ENCODE assay signal across 18 cellular contexts in the genomic region with DNA sequence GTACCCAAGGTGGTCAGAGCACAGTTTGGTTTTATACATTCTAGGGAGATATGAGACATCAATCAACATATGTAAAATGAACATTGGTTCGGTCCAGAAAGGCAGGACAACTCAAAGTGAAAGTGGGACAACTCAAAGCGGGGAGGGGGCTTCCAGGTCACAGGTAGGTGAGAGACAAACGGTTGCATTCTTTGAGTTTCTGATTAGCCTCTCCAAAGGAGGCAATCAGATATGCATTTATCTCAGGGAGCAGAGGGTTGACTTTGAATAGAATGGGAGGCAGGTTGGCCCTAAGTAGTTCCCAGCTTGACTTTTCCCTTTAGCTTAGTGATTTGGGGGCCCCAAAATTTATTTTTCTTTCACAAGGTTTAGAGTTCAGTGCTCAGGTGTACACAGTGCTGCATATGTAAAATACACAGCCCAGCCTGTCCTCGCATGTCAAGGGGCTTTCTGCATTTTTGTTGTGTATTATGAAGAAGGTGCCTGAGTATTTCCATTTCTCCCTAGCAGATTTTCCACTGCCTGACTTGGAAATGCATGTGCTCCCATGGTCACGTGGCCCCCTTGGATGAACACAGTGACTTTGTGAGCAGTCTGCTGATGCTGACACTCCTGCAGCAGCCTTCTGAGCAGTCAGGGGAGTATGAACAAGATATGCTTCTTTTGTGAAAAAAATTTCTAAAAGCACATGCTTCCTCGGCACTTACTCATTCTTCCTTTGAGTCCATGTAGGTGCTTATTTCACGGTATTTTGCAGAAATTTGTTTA.
DNase-seq lines count a peak whose midpoint lies in the region; FAIRE-seq and TF ChIP-seq lines count a peak whose summit lies in the region.
"Had no signal": no experiment of that assay in that cellular context is flagged by ENCODE, and none has a peak within 500 bp of the region (broad histone marks: within the 10 kb centered on the region; RNA-seq: fewer than 3 reads in every experiment).

No MANE protein-coding gene starts in this region.

- no peak overlapping the region for H3K27ac Mint-ChIP-seq in activated CD4-positive, alpha-beta T cell treated with anti-CD3 and anti-CD28 coated beads, Interleukin-2, amount 10 ng/mL, durations not matched to agents 24 days and 14 days
- H3K27ac Mint-ChIP-seq: activated CD8-positive, alpha-beta T cell treated with anti-CD3 and anti-CD28 coated beads for 36 hours; effector memory CD8-positive, alpha-beta T cell; IgD-negative memory B cell; nephron progenitor cell had no signal

- no peak for FAIRE-seq in GM19239 (lab: Jason Lieb, UNC)

- TF ChIP-seq CTCF in retinal pigment epithelial cell (conservative IDR thresholded peaks at IDR 0.05; ENCODE audit: low read depth, low read length) = no peak

- H3K4me3 Mint-ChIP-seq in activated CD4-positive, alpha-beta T cell treated with anti-CD3 and anti-CD28 coated beads, Interleukin-2, amount 10 ng/mL, durations not matched to agents 24 days and 14 days = no peak overlapping the region
- H3K4me3 Mint-ChIP-seq: activated CD8-positive, alpha-beta T cell treated with anti-CD3 and anti-CD28 coated beads for 36 hours; effector memory CD8-positive, alpha-beta T cell; IgD-negative memory B cell; nephron progenitor cell had no signal

- intact Hi-C loops in activated CD4-positive, alpha-beta T cell treated with anti-CD3 and anti-CD28 coated beads, Interleukin-2, amount 10 ng/mL, durations not matched to agents 24 days and 14 days (cut with micrococcal nuclease) = loop anchor here (10.0 kb wide), 1 partner anchor 165 kb away; no protein-coding TSS in a partner anchor

- H3K36me3 Mint-ChIP-seq in activated CD4-positive, alpha-beta T cell treated with anti-CD3 and anti-CD28 coated beads, Interleukin-2, amount 10 ng/mL, durations not matched to agents 24 days and 14 days (ENCODE audit: low read depth) = no peaks in the 10 kb centered on the region

- no peak overlapping the region for H3K4me3 ChIP-seq in retinal pigment epithelial cell (ENCODE audit: low read length)
- H3K4me3 ChIP-seq: HAP-1, SJCRH30, smooth muscle cell had no signal

- no peaks in the 10 kb centered on the region for H3K4me1 Mint-ChIP-seq in activated CD4-positive, alpha-beta T cell treated with anti-CD3 and anti-CD28 coated beads, Interleukin-2, amount 10 ng/mL, durations not matched to agents 24 days and 14 days

- no peaks in the 10 kb centered on the region for H3K9me3 Mint-ChIP-seq in activated CD4-positive, alpha-beta T cell treated with anti-CD3 and anti-CD28 coated beads, Interleukin-2, amount 10 ng/mL, durations not matched to agents 24 days and 14 days
- H3K9me3 Mint-ChIP-seq: activated CD8-positive, alpha-beta T cell treated with anti-CD3 and anti-CD28 coated beads for 36 hours; effector memory CD8-positive, alpha-beta T cell; nephron progenitor cell had no signal

- peak; percentile 78 for DNase-seq in G401 (ENCODE audit: low spot score)
- peak in 40 of 51 donors; percentile 6 to 87 (median 58) for DNase-seq in hypothalamus (lab: John Stamatoyannopoulos, UW)
- peak; percentile 51 for DNase-seq in retinal pigment epithelial cell (ENCODE audit: low read depth)
- no peak for DNase-seq in NOMO-1 treated with dmso at 0.1 percent for 144 hours (lab: John Stamatoyannopoulos, UW; ENCODE audit: unreplicated experiment)
- no peak for DNase-seq in activated CD4-positive, alpha-beta T cell treated with anti-CD3 and anti-CD28 coated beads, Interleukin-2, amount 10 ng/mL, durations not matched to agents 24 days and 14 days
- DNase-seq in kidney glomerular epithelial cell (lab: John Stamatoyannopoulos, UW) = no peak
- DNase-seq in GM19239 (ENCODE audit: insufficient read length, low spot score) = no peak
- DNase-seq: activated CD8-positive, alpha-beta T cell treated with anti-CD3 and anti-CD28 coated beads for 36 hours; effector memory CD8-positive, alpha-beta T cell; NCI-H1105; NCI-H446; nephron progenitor cell; SJCRH30; stimulated activated naive CD4-positive, alpha-beta T cell treated with Interleukin-2 at 50 U/mL for 16 hours had no signal

- in situ Hi-C loops in G401 (cut with HindIII; ENCODE audit: low sequenced_read_pairs) = no loop called here

- H3K27ac ChIP-seq in angular gyrus (ENCODE audit: low read depth, low read length) = peak overlapping the region; percentile 10
- H3K27ac ChIP-seq: SJCRH30 had no signal

- peaks cover 7% of the 10 kb centered on the region for H3K27me3 Mint-ChIP-seq in activated CD4-positive, alpha-beta T cell treated with anti-CD3 and anti-CD28 coated beads, Interleukin-2, amount 10 ng/mL, durations not matched to agents 24 days and 14 days

Comparison
In these comparisons a context has a peak if more than half of its experiments do, and no peak if none do; other contexts are left out.
1. DNase-seq: peak in G401 (single experiment), hypothalamus (40 of 51) and retinal pigment epithelial cell (single experiment); none in NOMO-1 treated with dmso at 0.1 percent for 144 hours (single experiment), activated CD4-positive, alpha-beta T cell treated with anti-CD3 and anti-CD28 coated beads, Interleukin-2, amount 10 ng/mL, durations not matched to agents 24 days and 14 days (single experiment), kidney glomerular epithelial cell (single experiment) and GM19239 (single experiment).